Comparison of ENCODE assay signal across 8 cellular contexts in the genomic region with DNA sequence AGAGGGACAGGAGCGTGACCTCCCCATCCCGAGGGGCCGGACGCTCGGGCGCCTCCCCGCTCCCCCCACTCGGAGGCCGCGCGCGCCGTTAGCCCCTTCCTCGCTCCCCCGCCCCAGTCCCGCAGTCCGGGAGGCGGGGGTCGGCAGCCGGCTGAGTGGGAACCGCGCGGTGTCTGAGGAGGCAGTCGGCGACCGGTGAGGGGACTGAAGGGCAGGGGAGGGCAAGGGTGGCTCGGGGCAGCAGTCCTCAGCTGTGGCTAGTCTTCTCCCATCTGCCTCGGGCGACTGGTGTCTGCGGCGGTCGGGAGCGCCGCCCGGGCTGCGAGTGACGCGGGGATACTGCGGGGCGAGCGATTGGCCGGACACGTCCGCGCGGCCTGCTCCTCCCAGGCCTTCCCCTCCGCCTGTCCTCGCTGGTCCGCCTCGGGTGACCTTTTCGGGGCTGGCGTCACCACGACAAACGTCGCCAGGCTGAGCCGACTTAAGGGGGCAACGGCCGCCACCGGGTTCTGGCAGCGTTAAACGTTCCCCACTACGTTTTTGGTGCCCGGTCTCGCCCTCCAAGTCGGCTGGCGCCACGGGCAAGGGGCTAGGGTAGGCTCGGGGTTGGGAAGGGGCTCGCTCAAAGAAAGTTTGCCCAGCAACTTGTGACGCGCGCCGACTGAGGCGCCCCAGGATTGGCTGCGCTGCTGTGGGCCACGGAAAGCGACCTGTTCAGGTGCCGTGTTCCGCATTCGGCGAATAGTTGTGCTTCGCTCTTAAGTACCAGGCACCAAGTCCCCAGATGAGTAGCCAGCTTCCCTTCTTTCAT. TPM values are rescaled to one million over a fixed set of nuclear protein-coding genes. Genes with fewer than 3 reads are reported as not detected.
DNase-seq lines count a peak whose midpoint lies in the region; ATAC-seq and TF ChIP-seq lines count a peak whose summit lies in the region.

No MANE protein-coding gene starts in this region.

- H3K27ac ChIP-seq in layer of hippocampus (ENCODE audit: low read depth, low read length), result peak overlapping the region; percentile 99

- H3K27me3 Mint-ChIP-seq in chondrocyte (ENCODE audit: low read depth), result peaks cover 3% of the 10 kb centered on the region

- peaks cover 27% of the 10 kb centered on the region for H3K4me1 Mint-ChIP-seq in chondrocyte (ENCODE audit: low read depth)

- peak; percentile 90 for DNase-seq in AG20443 (ENCODE audit: low spot score)
- DNase-seq in NCI-H345 (lab: John Stamatoyannopoulos, UW), result peak; percentile 91
- peak; percentile 69 to 77 for DNase-seq in activated CD4-positive, alpha-beta T cell treated with anti-CD3 and anti-CD28 coated beads for 24 hours (ENCODE audit: low read depth in 2 of 2)
- DNase-seq in chondrocyte (ENCODE audit: low spot score), result no peak
- peak; percentile 77 to 79 for DNase-seq in stimulated activated CD4-positive, alpha-beta T cell treated with anti-CD3 and anti-CD28 coated beads, Interleukin-1b, Interleukin-23, amount 100 ng/mL, for 4 hours (ENCODE audit: low read depth in 2 of 2)

- no peak overlapping the region for H3K4me3 Mint-ChIP-seq in chondrocyte (ENCODE audit: unreplicated experiment)

- ATAC-seq in GM19023 (IDR thresholded peaks at IDR 0.05; ENCODE audit: unreplicated experiment) (peak; percentile 61), HG03175 (IDR thresholded peaks at IDR 0.05; ENCODE audit: unreplicated experiment) (peak; percentile 65)

- no peak for TF ChIP-seq CTCF in chondrocyte (IDR thresholded peaks at IDR 0.05)

- H3K9me3 Mint-ChIP-seq in chondrocyte (ENCODE audit: low read depth), result no peaks in the 10 kb centered on the region

- no peaks in the 10 kb centered on the region for H3K36me3 Mint-ChIP-seq in chondrocyte (ENCODE audit: low read depth)

- no peaks in the 10 kb centered on the region for H3K27me3 ChIP-seq in layer of hippocampus (ENCODE audit: control insufficient read depth, insufficient read depth, low read length)

- H3K27ac Mint-ChIP-seq in chondrocyte (ENCODE audit: unreplicated experiment), result peak overlapping the region; percentile 99

RNA-seq across cellular contexts. Expression of gene ZNF672, which starts 0.5 kb away (rescaled TPM):
- total RNA-seq in chondrocyte, result 17.1 to 20.2 TPM (median 19.8 TPM) in 3 replicates

RNA-seq across cellular contexts. Expression of gene SH3BP5L, which starts 12.8 kb away (rescaled TPM):
- 30.1 to 33.9 TPM (median 30.8 TPM) in 3 replicates for total RNA-seq in chondrocyte

RNA-seq across cellular contexts. Expression of gene ZNF692, which starts 20.3 kb away (rescaled TPM):
- total RNA-seq in chondrocyte, result 20.7 to 36.4 TPM (median 21.6 TPM) in 3 replicates
